9 cellular contexts compared by ENCODE assay signal in genomic region chr1:54229281-54229891, GRCh38. TPM values are rescaled to one million over a fixed set of nuclear protein-coding genes. Genes with fewer than 3 reads are reported as not detected.
A peak's percentile ranks its signal among the peaks of the same experiment; 100 is the strongest.
DNase-seq lines count a peak whose midpoint lies in the region; ATAC-seq, FAIRE-seq and TF ChIP-seq lines count a peak whose summit lies in the region.
"Had no signal": no experiment of that assay in that cellular context is flagged by ENCODE, and none has a peak within 500 bp of the region (broad histone marks: within the 10 kb centered on the region; RNA-seq: fewer than 3 reads in every experiment).

No MANE protein-coding gene starts in this region.

- no peaks in the 10 kb centered on the region for H3K36me3 ChIP-seq in kidney epithelial cell (ENCODE audit: control insufficient read depth, insufficient read depth, low read length)

- H3K27ac Mint-ChIP-seq in activated T-cell treated with anti-CD3 and anti-CD28 coated beads, Interleukin-2, amount 50 U/mL, for 24 hours = peak overlapping the region; percentile 78

- TF ChIP-seq CTCF in kidney epithelial cell (IDR thresholded peaks at IDR 0.05; ENCODE audit: insufficient read depth, low read length, poor library complexity, severe bottlenecking) = no peak

- no peak for DNase-seq in Right ventricle myocardium superior
- no peak for DNase-seq in cardiac septum (ENCODE audit: low spot score)
- no peak for DNase-seq in activated T-cell treated with anti-CD3 and anti-CD28 coated beads, Interleukin-2, amount 50 U/mL, for 24 hours
- DNase-seq in kidney epithelial cell (ENCODE audit: low read depth) = peak; percentile 38
- peak; percentile 49 for DNase-seq in urothelium cell line (ENCODE audit: low spot score)
- no peak for DNase-seq in mesenteric fat pad (ENCODE audit: low spot score)
- no peak for DNase-seq in NCI-H1417 treated with DMSO at 0.1 percent for 48 hours (lab: John Stamatoyannopoulos, UW)
- DNase-seq: naive B cell had no signal

- H3K4me3 ChIP-seq in kidney epithelial cell (ENCODE audit: low read depth, low read length) = no peak overlapping the region

- intact Hi-C loops in Right ventricle myocardium superior (cut with DNase I) (no loop called here), cardiac septum (cut with DNase I) (no loop called here)

- no peak overlapping the region for H3K4me3 Mint-ChIP-seq in activated T-cell treated with anti-CD3 and anti-CD28 coated beads, Interleukin-2, amount 50 U/mL, for 24 hours
- H3K4me3 Mint-ChIP-seq: naive B cell had no signal

- H3K27me3 ChIP-seq in kidney epithelial cell (ENCODE audit: control insufficient read depth, insufficient read depth, low read length) = no peaks in the 10 kb centered on the region

- peaks cover 35% of the 10 kb centered on the region for H3K4me1 Mint-ChIP-seq in activated T-cell treated with anti-CD3 and anti-CD28 coated beads, Interleukin-2, amount 50 U/mL, for 24 hours (ENCODE audit: low read depth)
- H3K4me1 Mint-ChIP-seq: naive B cell had no signal

- H3K27me3 Mint-ChIP-seq in activated T-cell treated with anti-CD3 and anti-CD28 coated beads, Interleukin-2, amount 50 U/mL, for 24 hours = no peaks in the 10 kb centered on the region
- H3K27me3 Mint-ChIP-seq: naive B cell had no signal

- ATAC-seq in Right ventricle myocardium superior (ENCODE audit: poor library complexity) (peak; percentile 51), GM18907 (IDR thresholded peaks at IDR 0.05; ENCODE audit: unreplicated experiment) (no peak)

- no peak for FAIRE-seq in urothelium cell line (lab: Jason Lieb, UNC)

- peaks cover 33% of the 10 kb centered on the region for H3K36me3 Mint-ChIP-seq in activated T-cell treated with anti-CD3 and anti-CD28 coated beads, Interleukin-2, amount 50 U/mL, for 24 hours (ENCODE audit: low read depth)
- H3K36me3 Mint-ChIP-seq: naive B cell had no signal

- no peaks in the 10 kb centered on the region for H3K9me3 Mint-ChIP-seq in activated T-cell treated with anti-CD3 and anti-CD28 coated beads, Interleukin-2, amount 50 U/mL, for 24 hours
- H3K9me3 Mint-ChIP-seq: naive B cell had no signal

RNA-seq across cellular contexts. Expression of gene MRPL37, which starts 29.4 kb away (rescaled TPM):
- 78.6 TPM for total RNA-seq in Right ventricle myocardium superior
- 71.7 TPM for total RNA-seq in cardiac septum
- total RNA-seq in kidney epithelial cell = 124 and 139 TPM in 2 replicates
- 54.2 TPM for total RNA-seq in mesenteric fat pad

RNA-seq across cellular contexts. Expression of gene CYB5RL, which starts 29.6 kb away (rescaled TPM):
- 4.8 TPM for total RNA-seq in Right ventricle myocardium superior
- 5.7 TPM for total RNA-seq in cardiac septum
- 6.5 and 6.6 TPM in 2 replicates for total RNA-seq in kidney epithelial cell
- 5.2 TPM for total RNA-seq in mesenteric fat pad

Comparison
In these comparisons a context has a peak if more than half of its experiments do, and no peak if none do; other contexts are left out.
1. DNase-seq: peak in kidney epithelial cell (single experiment) and urothelium cell line (single experiment); none in Right ventricle myocardium superior (single experiment), cardiac septum (single experiment), activated T-cell treated with anti-CD3 and anti-CD28 coated beads, Interleukin-2, amount 50 U/mL, for 24 hours (single experiment), mesenteric fat pad (single experiment) and NCI-H1417 treated with DMSO at 0.1 percent for 48 hours (single experiment).